8 cellular contexts compared by ENCODE assay signal in the genomic region with DNA sequence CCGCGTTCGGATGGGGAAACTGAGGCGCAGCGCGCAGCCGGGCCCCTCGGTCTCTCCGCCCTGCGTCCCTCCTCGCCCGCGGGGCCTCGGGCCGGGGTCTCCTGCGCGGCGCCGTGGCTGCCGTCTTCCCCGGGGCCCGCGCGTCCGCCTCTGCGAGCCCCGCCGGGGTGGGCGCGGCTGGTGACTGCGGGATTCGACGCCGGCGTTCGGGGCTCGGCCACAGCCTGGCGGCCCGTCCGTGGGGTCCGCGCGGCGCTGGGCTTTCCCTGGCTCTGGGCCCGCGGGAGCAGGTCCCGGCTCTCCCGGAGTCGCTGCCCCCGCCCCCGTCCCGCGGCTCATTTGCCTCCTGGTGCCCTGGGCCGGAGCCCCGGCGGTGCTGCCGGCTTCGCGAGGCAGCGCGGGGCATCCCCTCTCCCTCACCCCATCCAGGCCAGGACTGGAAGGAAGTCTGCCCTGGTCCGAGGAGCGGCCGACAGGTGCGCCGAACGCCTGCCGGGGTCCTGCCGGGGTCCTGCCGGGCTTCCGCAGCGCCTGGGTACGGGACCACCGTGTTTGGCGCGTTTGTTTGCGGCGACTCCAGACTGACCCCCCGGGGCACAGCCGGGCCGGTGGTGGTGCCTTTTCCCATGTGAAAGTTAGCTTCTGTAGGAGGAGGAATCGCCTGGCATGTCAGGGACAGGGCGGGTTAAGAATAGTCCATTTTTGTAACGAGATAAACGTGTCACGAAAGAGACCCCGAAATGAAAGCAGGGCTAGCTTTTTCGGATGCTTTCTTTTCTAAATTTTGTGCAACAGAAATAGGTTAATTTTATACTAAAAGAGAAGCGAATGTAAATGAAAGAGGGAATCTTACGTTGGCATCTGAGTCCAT. TPM values are rescaled to one million over a fixed set of nuclear protein-coding genes. Genes with fewer than 3 reads are reported as not detected.
DNase-seq lines count a peak whose midpoint lies in the region; ATAC-seq and TF ChIP-seq lines count a peak whose summit lies in the region.

No MANE protein-coding gene starts in this region.

- H3K36me3 ChIP-seq in heart left ventricle (peaks cover 3 to 26% (median 25%) of the 10 kb centered on the region in 9 donors), SJCRH30 (0 out of 2 replicates have a peak, but pooled peaks cover 9% of the 10 kb centered on the region), esophagus (ENCODE audit: control insufficient read depth in 2 of 2, insufficient read depth in 2 of 2, low read length in 1 of 2) (peaks cover 0 to 27% of the 10 kb centered on the region in 2 donors), neuronal stem cell (replicated peaks in 1 of 2; ENCODE audit: control insufficient read depth in 2 of 2, insufficient read depth in 2 of 2, low read length in 2 of 2) (peaks cover 14 to 24% of the 10 kb centered on the region in 2 donors)

- H3K18ac ChIP-seq in neuronal stem cell (ENCODE audit: low read length): peak overlapping the region; percentile 74

- peak overlapping the region; percentile 81 for H2BK120ac ChIP-seq in neuronal stem cell (ENCODE audit: low read depth, low read length)

- no peak overlapping the region for H4K8ac ChIP-seq in neuronal stem cell (ENCODE audit: low read depth, low read length)

- peaks cover 7% of the 10 kb centered on the region for H3K79me1 ChIP-seq in neuronal stem cell (ENCODE audit: low read depth, low read length)

- H4K91ac ChIP-seq in neuronal stem cell (ENCODE audit: low read depth, low read length, poor library complexity): no peak overlapping the region

- peak overlapping the region; percentile 92 for H2AK5ac ChIP-seq in neuronal stem cell (ENCODE audit: low read depth, low read length)

- H3K14ac ChIP-seq in neuronal stem cell (ENCODE audit: low read length): peak overlapping the region; percentile 21

- H3K9ac ChIP-seq in neuronal stem cell (ENCODE audit: low read depth, low read length, poor library complexity): peak overlapping the region; percentile 93

- H2AFZ ChIP-seq in neuronal stem cell (ENCODE audit: low read length): peak overlapping the region; percentile 90

- intact Hi-C loops in heart left ventricle (cut with DNase I) (loop anchor here in 3 of 10 donors (5.0 kb wide), 3 partner anchors 40 to 250 kb away; no protein-coding TSS in a partner anchor), Right ventricle myocardium inferior (cut with DNase I) (no loop called here)

- H2BK12ac ChIP-seq in neuronal stem cell (ENCODE audit: low read length): no peak overlapping the region

- 3 to 12% (median 5%) methylated on average over 17 to 90 of the region's 90 CpGs for WGBS in heart left ventricle, 4 donors
- 3 to 5% methylated on average over 41 to 90 of the region's 90 CpGs for WGBS in esophagus, 2 donors
- no CpG with 5 or more reads among the region's 90 CpGs for WGBS in neuronal stem cell (ENCODE audit: extremely low coverage in 2 of 2, insufficient read length in 2 of 2, insufficient replicate concordance in 1 of 2), 2 donors

- no peak overlapping the region for H3K23ac ChIP-seq in neuronal stem cell (ENCODE audit: low read depth, low read length, poor library complexity)

- no peak for TF ChIP-seq CTCF in heart left ventricle (IDR thresholded peaks at IDR 0.05)

- H3K9me3 ChIP-seq in heart left ventricle (no peaks in the 10 kb centered on the region), SJCRH30 (replicated peaks) (no peaks in the 10 kb centered on the region), esophagus (ENCODE audit: control insufficient read depth in 2 of 2, insufficient read depth in 1 of 2, low read depth in 1 of 2, low read length in 1 of 2) (no peaks in the 10 kb centered on the region), neuronal stem cell (replicated peaks in 1 of 2; ENCODE audit: control insufficient read depth in 2 of 2, insufficient read depth in 1 of 2, low read depth in 1 of 2, low read length in 2 of 2) (no peaks in the 10 kb centered on the region)

- DNase-seq in heart left ventricle: peak in 2 of 5 donors; percentile 27 to 68
- DNase-seq in Right ventricle myocardium inferior (ENCODE audit: missing footprints): no peak
- peak; percentile 31 to 47 for DNase-seq in SJCRH30
- no peak for DNase-seq in neuronal stem cell (ENCODE audit: low spot score)
- DNase-seq in NCI-H1436 treated with DMSO at 0.1 percent for 48 hours (lab: John Stamatoyannopoulos, UW): no peak
- DNase-seq in effector CD4-positive, alpha-beta T cell: no peak
- no peak for DNase-seq in mesenteric fat pad (ENCODE audit: low spot score)

- H3K27ac ChIP-seq in heart left ventricle (peak overlapping the region in 11 of 12 donors; percentile 41 to 86 (median 64)), SJCRH30 (no peak overlapping the region), esophagus (ENCODE audit: low read depth in 2 of 2, low read length in 1 of 2) (peak overlapping the region; percentile 28 to 34), neuronal stem cell (replicated peaks; ENCODE audit: low read length) (no peak overlapping the region)

- H3K4ac ChIP-seq in neuronal stem cell (ENCODE audit: low read length): no peak overlapping the region

- H3K27me3 ChIP-seq in heart left ventricle: peaks cover 0 to 7% (median 0%) of the 10 kb centered on the region in 9 donors
- peaks cover 25% of the 10 kb centered on the region for H3K27me3 ChIP-seq in SJCRH30
- H3K27me3 ChIP-seq in esophagus (ENCODE audit: control insufficient read depth in 1 of 2, insufficient read depth in 2 of 2, low read length in 2 of 2): no peaks in the 10 kb centered on the region
- peaks cover 0 to 3% (median under 1%) of the 10 kb centered on the region in 3 experiments for H3K27me3 ChIP-seq in neuronal stem cell (ENCODE audit: control insufficient read depth in 3 of 3, insufficient read depth in 3 of 3, low read depth in 1 of 3, low read length in 3 of 3)

- H2BK15ac ChIP-seq in neuronal stem cell (ENCODE audit: low read length): peak overlapping the region; percentile 55

- peak overlapping the region; percentile 94 for H3K4me2 ChIP-seq in neuronal stem cell (ENCODE audit: insufficient read depth, low read length, poor library complexity, severe bottlenecking)

- TF ChIP-seq POLR2A in heart left ventricle (IDR thresholded peaks at IDR 0.05): no peak

- H3K4me3 ChIP-seq in heart left ventricle: peak overlapping the region; percentile 68 to 100 (median 96)
- peak overlapping the region; percentile 74 for H3K4me3 ChIP-seq in SJCRH30
- peak overlapping the region; percentile 89 to 91 for H3K4me3 ChIP-seq in esophagus (ENCODE audit: low read depth in 1 of 2, low read length in 2 of 2)
- H3K4me3 ChIP-seq in neuronal stem cell (ENCODE audit: low read length in 2 of 2): peak overlapping the region; percentile 73 to 95

- peak overlapping the region; percentile 66 for H2BK5ac ChIP-seq in neuronal stem cell (ENCODE audit: low read length)

- ATAC-seq in heart left ventricle: peak in 2 of 4 donors; percentile 2 to 15
- ATAC-seq in Right ventricle myocardium inferior: no peak

- peaks cover 0 to 40% (median 27%) of the 10 kb centered on the region in 12 donors for H3K4me1 ChIP-seq in heart left ventricle
- H3K4me1 ChIP-seq in SJCRH30: peaks cover 18% of the 10 kb centered on the region; the same call in 1 of the 2 replicates
- H3K4me1 ChIP-seq in esophagus (ENCODE audit: control insufficient read depth in 2 of 2, insufficient read depth in 2 of 2, low read length in 1 of 2): peaks cover 11 to 17% of the 10 kb centered on the region in 2 donors
- H3K4me1 ChIP-seq in neuronal stem cell (ENCODE audit: control insufficient read depth in 2 of 2, insufficient read depth in 1 of 2, low read depth in 1 of 2, low read length in 2 of 2): peaks cover 4 to 18% of the 10 kb centered on the region in 2 donors

RNA-seq across cellular contexts. Expression of a gene that starts 0.7 kb away (rescaled TPM):
- 10 to 100 TPM; 17.9 to 25.9 (median 19.4) TPM for total RNA-seq in heart left ventricle
- 10 to 100 TPM; 24.4 to 35.5 TPM for polyA plus RNA-seq in heart left ventricle
- 19.0 TPM for total RNA-seq in Right ventricle myocardium inferior
- total RNA-seq in SJCRH30 (2014; rRNA removed; shearing (Covaris generic)): 23.5 and 27.6 TPM in 2 replicates
- polyA plus RNA-seq in esophagus: 10 to 100 TPM; 21.5 to 26.7 TPM
- polyA plus RNA-seq in neuronal stem cell (2013, experiment 1 of 2): 14.3 TPM
- polyA plus RNA-seq in neuronal stem cell (2013, experiment 2 of 2): 13.1 TPM
- total RNA-seq in mesenteric fat pad: 25.3 TPM

RNA-seq across cellular contexts. Expression of a gene that starts 42.6 kb away (rescaled TPM):
- total RNA-seq in heart left ventricle (10 to 100 TPM in 8 of 9 donors, 1 to 10 TPM in 1; 8.9 to 30.2 (median 18.8) TPM), Right ventricle myocardium inferior (32.1 TPM), mesenteric fat pad (24.6 TPM)
- polyA plus RNA-seq in heart left ventricle (10 to 100 TPM; 15.3 to 18.5 TPM), esophagus (100 to 1,000 TPM in 1 of 2 donors, 10 to 100 TPM in 1; 91.2 to 107 TPM)
- 22.1 and 26.0 TPM in 2 replicates for total RNA-seq in SJCRH30 (2014; rRNA removed; shearing (Covaris generic))
- 30.9 TPM for polyA plus RNA-seq in neuronal stem cell (2013, experiment 1 of 2)
- polyA plus RNA-seq in neuronal stem cell (2013, experiment 2 of 2): 31.6 TPM

Comparison
In these comparisons a context has a peak if more than half of its experiments do, and no peak if none do; other contexts are left out.
1. DNase-seq: peak in SJCRH30 (2 of 2); none in Right ventricle myocardium inferior (single experiment), neuronal stem cell (single experiment), NCI-H1436 treated with DMSO at 0.1 percent for 48 hours (single experiment), effector CD4-positive, alpha-beta T cell (single experiment) and mesenteric fat pad (single experiment).
2. H3K27ac ChIP-seq: peak in heart left ventricle (11 of 12) and esophagus (2 of 2); none in SJCRH30 (single experiment) and neuronal stem cell (single experiment).
3. Peak in every context shown above with its lines, with median percentiles within 50 percentile points of each other: H3K4me3 ChIP-seq.